ENCODE assay signal across 23 cellular contexts in the genomic region with DNA sequence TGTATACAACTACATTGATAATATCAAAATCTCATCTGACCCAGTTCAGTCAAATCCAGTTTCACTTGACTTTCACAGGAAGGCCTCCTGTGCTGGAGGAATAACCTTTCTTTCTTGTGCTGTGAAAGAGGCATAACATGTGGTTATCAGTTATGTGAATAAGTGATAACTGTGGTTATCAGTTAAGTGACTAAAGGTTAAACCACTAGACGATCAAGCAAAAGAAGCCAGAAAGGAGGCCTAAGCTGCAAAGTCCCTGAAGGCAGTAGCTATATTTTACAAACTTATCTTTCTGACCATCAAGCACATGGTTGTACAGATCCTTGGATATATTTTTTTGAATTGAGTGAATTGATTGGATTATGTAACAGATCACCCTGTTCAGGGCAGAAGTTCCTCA.
DNase-seq lines count a peak whose midpoint lies in the region; ATAC-seq and TF ChIP-seq lines count a peak whose summit lies in the region.
"Had no signal": no experiment of that assay in that cellular context is flagged by ENCODE, and none has a peak within 500 bp of the region (broad histone marks: within the 10 kb centered on the region; RNA-seq: fewer than 3 reads in every experiment).

No MANE protein-coding gene starts in this region.

- DNase-seq in cardiac muscle cell (ENCODE audit: low read depth in 1 of 2, low spot score in 1 of 2) (no peak), left cardiac atrium (no peak), SK-N-DZ (ENCODE audit: low spot score) (peak; percentile 12), mesendoderm (peak; percentile 5), mesenchymal stem cell (no peak)
- DNase-seq in CD4-positive, alpha-beta memory T cell = no peak
- DNase-seq: 8988T; ACHN; AML-193; BE2C; Calu3; CD4-positive, alpha-beta T cell; COR-L47; DMS53; DMS79 treated with DMSO at 0.1 percent for 48 hours; GF-D8; H9; HFFc6 had no signal

- H3K36me3 ChIP-seq in cardiac muscle cell = no peaks in the 10 kb centered on the region
- H3K36me3 ChIP-seq in mesendoderm (ENCODE audit: control insufficient read depth, insufficient read depth, low read length) = no peaks in the 10 kb centered on the region
- no peaks in the 10 kb centered on the region for H3K36me3 ChIP-seq in CD4-positive, alpha-beta memory T cell (ENCODE audit: insufficient read depth, low read length)
- H3K36me3 ChIP-seq in mesenchymal stem cell (ENCODE audit: control insufficient read depth in 1 of 2, insufficient read depth in 2 of 2, low read depth in 1 of 2, low read length in 2 of 2) = no peaks in the 10 kb centered on the region
- H3K36me3 ChIP-seq: BE2C; BLaER1 treated with 17β-estradiol and CSF1 and Interleukin-3, amounts not matched to agents 10 nM and 100 nM had no signal

- intact Hi-C loops in left cardiac atrium (cut with DNase I) = no loop called here
- intact Hi-C loops in CD4-positive, alpha-beta memory T cell (cut with micrococcal nuclease) = no loop called here

- ATAC-seq in left cardiac atrium = no peak
- ATAC-seq in GM19023 (IDR thresholded peaks at IDR 0.05; ENCODE audit: unreplicated experiment) = no peak
- ATAC-seq: A549, GM23338 had no signal

- peaks cover 0 to 3% (median 0%) of the 10 kb centered on the region in 8 donors for H3K9me3 Mint-ChIP-seq in CD4-positive, alpha-beta memory T cell
- H3K9me3 Mint-ChIP-seq: CD14-positive monocyte, GM23338, H9 had no signal

- H4K8ac ChIP-seq in mesendoderm (ENCODE audit: low read depth, low read length) (no peak overlapping the region), mesenchymal stem cell (ENCODE audit: low read length) (no peak overlapping the region)

- H2BK120ac ChIP-seq in mesendoderm (ENCODE audit: low read depth, low read length) (no peak overlapping the region), mesenchymal stem cell (ENCODE audit: low read depth, low read length) (no peak overlapping the region)

- H2BK12ac ChIP-seq in mesenchymal stem cell (ENCODE audit: low read length in 2 of 2) = no peak overlapping the region

- H3K56ac ChIP-seq in mesendoderm (ENCODE audit: low read length) = no peak overlapping the region

- H3K9me3 ChIP-seq in cardiac muscle cell (ENCODE audit: low read depth) (no peaks in the 10 kb centered on the region), mesenchymal stem cell (ENCODE audit: control insufficient read depth, low read length) (no peaks in the 10 kb centered on the region)
- H3K9me3 ChIP-seq in CD4-positive, alpha-beta memory T cell (ENCODE audit: control insufficient read depth in 1 of 2, low read length in 2 of 2) = no peaks in the 10 kb centered on the region
- H3K9me3 ChIP-seq: A549; BE2C; BLaER1 treated with 17β-estradiol and CSF1 and Interleukin-3, amounts not matched to agents 10 nM and 100 nM had no signal

- H4K91ac ChIP-seq in mesenchymal stem cell (ENCODE audit: low read length) = no peak overlapping the region

- no peak for TF ChIP-seq CTCF in cardiac muscle cell (IDR thresholded peaks at IDR 0.05; ENCODE audit: low read depth, low read length)

- H3K23ac ChIP-seq in mesendoderm (ENCODE audit: low read length) (no peak overlapping the region), mesenchymal stem cell (ENCODE audit: low read length in 2 of 2) (no peak overlapping the region)

- CTCF ChIA-PET in CD4-positive, alpha-beta memory T cell (lab: Charles Lee; ENCODE audit: partially characterized antibody) = no interaction called here

- H3K4me2 ChIP-seq in mesendoderm (ENCODE audit: low read length) (no peak overlapping the region), mesenchymal stem cell (ENCODE audit: low read length, poor library complexity, severe bottlenecking) (no peak overlapping the region)
- H3K4me2 ChIP-seq: A549, GM23338 had no signal

- H4K5ac ChIP-seq in mesendoderm (ENCODE audit: low read length) = no peak overlapping the region

- H3K36me3 Mint-ChIP-seq in CD4-positive, alpha-beta memory T cell = no peaks in the 10 kb centered on the region
- H3K36me3 Mint-ChIP-seq: CD14-positive monocyte had no signal

- peaks cover 25% of the 10 kb centered on the region for H3K4me1 ChIP-seq in cardiac muscle cell (ENCODE audit: low read depth)
- no peaks in the 10 kb centered on the region for H3K4me1 ChIP-seq in mesendoderm (ENCODE audit: control insufficient read depth, low read depth, low read length)
- H3K4me1 ChIP-seq in CD4-positive, alpha-beta memory T cell (ENCODE audit: insufficient read depth, low read length) = no peaks in the 10 kb centered on the region
- H3K4me1 ChIP-seq in mesenchymal stem cell (ENCODE audit: control insufficient read depth, insufficient read depth, low read depth, low read length) = no peaks in the 10 kb centered on the region
- H3K4me1 ChIP-seq: A549 had no signal

- H2AFZ ChIP-seq in mesenchymal stem cell (ENCODE audit: low read depth, low read length) = no peak overlapping the region
- H2AFZ ChIP-seq: GM23338 had no signal

- H2BK15ac ChIP-seq in mesendoderm (replicated peaks; ENCODE audit: low read depth) (no peak overlapping the region), mesenchymal stem cell (ENCODE audit: low read depth, poor library complexity, severe bottlenecking) (no peak overlapping the region)

- peak overlapping the region; percentile 16 for H3K27ac ChIP-seq in cardiac muscle cell
- H3K27ac ChIP-seq in mesendoderm (ENCODE audit: low read depth, low read length) = no peak overlapping the region
- H3K27ac ChIP-seq in CD4-positive, alpha-beta memory T cell (ENCODE audit: low read depth, low read length) = no peak overlapping the region
- no peak overlapping the region for H3K27ac ChIP-seq in mesenchymal stem cell (ENCODE audit: low read length, poor library complexity, severe bottlenecking)
- H3K27ac ChIP-seq: A549; BLaER1 treated with 17β-estradiol and CSF1 and Interleukin-3, amounts not matched to agents 10 nM and 100 nM had no signal

- H3K18ac ChIP-seq in mesendoderm (ENCODE audit: low read length) = no peak overlapping the region
- no peak overlapping the region for H3K18ac ChIP-seq in mesenchymal stem cell (ENCODE audit: low read depth in 1 of 2, low read length in 2 of 2)

- H3K4me3 Mint-ChIP-seq in CD4-positive, alpha-beta memory T cell = no peak overlapping the region
- H3K4me3 Mint-ChIP-seq: CD14-positive monocyte; CD4-positive, alpha-beta T cell; GM23338; H9; HFFc6 had no signal

- H2AK5ac ChIP-seq in mesendoderm (ENCODE audit: low read length) = no peak overlapping the region
- H2AK5ac ChIP-seq in mesenchymal stem cell (ENCODE audit: low read length, severe bottlenecking) = no peak overlapping the region

- H3K4me1 Mint-ChIP-seq in CD4-positive, alpha-beta memory T cell = no peaks in the 10 kb centered on the region
- H3K4me1 Mint-ChIP-seq: CD14-positive monocyte, GM23338, H9 had no signal

- H3K9ac ChIP-seq in mesendoderm (ENCODE audit: low read length) (no peak overlapping the region), mesenchymal stem cell (ENCODE audit: low read length) (no peak overlapping the region)
- H3K9ac ChIP-seq: BLaER1 treated with 17β-estradiol and CSF1 and Interleukin-3, amounts not matched to agents 10 nM and 100 nM had no signal

- no peaks in the 10 kb centered on the region for H3K79me2 ChIP-seq in mesendoderm (ENCODE audit: control insufficient read depth, insufficient read depth, low read length)

- POLR2A ChIA-PET in CD4-positive, alpha-beta memory T cell (lab: Charles Lee; ENCODE audit: partially characterized antibody) = no interaction called here

- no peaks in the 10 kb centered on the region for H3K27me3 Mint-ChIP-seq in CD4-positive, alpha-beta memory T cell
- H3K27me3 Mint-ChIP-seq: CD4-positive, alpha-beta T cell had no signal

- H2BK5ac ChIP-seq in mesendoderm (ENCODE audit: low read length) (no peak overlapping the region), mesenchymal stem cell (ENCODE audit: low read depth, low read length, poor library complexity, severe bottlenecking) (no peak overlapping the region)

- H3K4me3 ChIP-seq in cardiac muscle cell (no peak overlapping the region), mesendoderm (ENCODE audit: low read length) (no peak overlapping the region), mesenchymal stem cell (ENCODE audit: insufficient read depth in 1 of 2, low read depth in 1 of 2, low read length in 2 of 2) (no peak overlapping the region)
- no peak overlapping the region for H3K4me3 ChIP-seq in CD4-positive, alpha-beta memory T cell (ENCODE audit: low read length in 2 of 2)
- H3K4me3 ChIP-seq: A549; BLaER1 treated with 17β-estradiol and CSF1 and Interleukin-3, amounts not matched to agents 10 nM and 100 nM; GM23338 had no signal

- no peak overlapping the region for H3K14ac ChIP-seq in mesenchymal stem cell (ENCODE audit: low read length in 2 of 2)

- H3K79me1 ChIP-seq in mesendoderm (ENCODE audit: low read length) = no peaks in the 10 kb centered on the region
- no peaks in the 10 kb centered on the region for H3K79me1 ChIP-seq in mesenchymal stem cell (replicated peaks; ENCODE audit: low read length, poor library complexity, severe bottlenecking)

- H3K27ac Mint-ChIP-seq in CD4-positive, alpha-beta memory T cell = no peak overlapping the region
- H3K27ac Mint-ChIP-seq: CD14-positive monocyte; CD4-positive, alpha-beta T cell; GM23338; H9; HFFc6 had no signal

- H3K4ac ChIP-seq in mesendoderm (ENCODE audit: low read depth, low read length) = no peak overlapping the region
- no peak overlapping the region for H3K4ac ChIP-seq in mesenchymal stem cell (ENCODE audit: low read depth in 1 of 2, low read length in 2 of 2)

- WGBS in mesendoderm (ENCODE audit: extremely low coverage, insufficient coverage, low lambda C conversion rate) = no CpG with 5 or more reads among the region's 1 CpG
- WGBS in mesenchymal stem cell = no CpG with 5 or more reads among the region's 1 CpG

- H3K27me3 ChIP-seq in cardiac muscle cell = no peaks in the 10 kb centered on the region
- H3K27me3 ChIP-seq in mesendoderm (ENCODE audit: insufficient read depth, low read length, poor library complexity) = no peaks in the 10 kb centered on the region
- H3K27me3 ChIP-seq in CD4-positive, alpha-beta memory T cell (ENCODE audit: insufficient read depth, low read length) = no peaks in the 10 kb centered on the region
- H3K27me3 ChIP-seq in mesenchymal stem cell (ENCODE audit: control insufficient read depth in 1 of 2, insufficient read depth in 1 of 2, low read length in 2 of 2) = no peaks in the 10 kb centered on the region
- H3K27me3 ChIP-seq: BE2C; BLaER1 treated with 17β-estradiol and CSF1 and Interleukin-3, amounts not matched to agents 10 nM and 100 nM had no signal

Comparison
In these comparisons a context has a peak if more than half of its experiments do, and no peak if none do; other contexts are left out.
1. DNase-seq: peak in SK-N-DZ (single experiment) and mesendoderm (single experiment); none in cardiac muscle cell (0 of 2), left cardiac atrium (single experiment), CD4-positive, alpha-beta memory T cell (0 of 5) and mesenchymal stem cell (single experiment).